In the genomic region with DNA sequence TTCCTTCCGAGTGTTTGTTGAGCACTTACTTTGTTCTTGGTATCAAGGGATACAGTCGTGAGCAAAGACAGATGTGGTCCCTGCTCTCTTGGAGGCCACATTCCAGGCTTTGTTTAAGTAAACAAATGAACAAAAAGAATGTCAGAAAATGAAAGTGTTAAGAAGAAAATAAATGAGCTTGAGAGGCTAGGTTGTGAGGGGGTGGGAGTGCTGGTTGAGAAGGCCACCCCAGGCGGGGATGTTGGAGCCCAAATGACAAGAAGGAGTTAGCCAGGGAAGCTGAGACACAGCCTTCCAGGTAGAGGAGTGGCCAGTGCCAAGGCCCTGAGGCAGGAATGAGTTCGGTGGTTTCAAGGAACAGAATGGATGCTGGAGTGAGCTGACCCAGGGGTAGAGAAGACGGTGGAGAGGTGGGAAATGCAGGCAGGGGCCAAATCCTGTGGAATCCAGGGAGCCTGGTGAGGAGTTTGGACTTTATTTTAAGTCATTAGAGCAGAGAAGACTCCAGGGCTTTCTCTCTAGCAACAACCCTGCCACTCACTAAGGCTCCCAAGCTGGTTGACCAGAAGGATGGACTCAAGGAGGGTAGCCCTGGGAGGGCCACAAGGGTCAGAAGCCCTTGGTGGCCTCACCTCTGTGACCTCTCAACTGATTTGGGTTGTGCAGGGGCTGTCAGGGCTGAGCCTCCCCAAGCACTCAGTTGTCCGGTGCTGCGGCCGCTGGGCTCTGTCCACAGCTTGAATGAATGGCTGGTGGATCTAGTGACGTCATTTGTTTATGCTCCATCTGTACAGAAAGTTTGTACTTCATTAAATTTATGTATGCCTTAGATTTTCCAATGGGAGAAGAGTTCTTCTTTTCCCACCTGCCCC, we compare ENCODE assay signal across 26 cellular contexts.
DNase-seq lines count a peak whose midpoint lies in the region; ATAC-seq, FAIRE-seq and TF ChIP-seq lines count a peak whose summit lies in the region.
"Had no signal": no experiment of that assay in that cellular context is flagged by ENCODE, and none has a peak within 500 bp of the region (broad histone marks: within the 10 kb centered on the region; RNA-seq: fewer than 3 reads in every experiment).

No MANE protein-coding gene starts in this region.

- no peak overlapping the region; the same call in 1 of the 2 replicates for H3K18ac ChIP-seq in H1 (ENCODE audit: extremely low read depth, low read length)

- H3K4me1 ChIP-seq in HEK293 (ENCODE audit: control insufficient read depth, insufficient read depth, low read length) = no peaks in the 10 kb centered on the region
- peaks cover 0 to 3% (median 2%) of the 10 kb centered on the region in 4 experiments; a peak in 4 of 7 replicates for H3K4me1 ChIP-seq in H1 (replicated peaks in 1 of 4; ENCODE audit: control insufficient read depth in 3 of 4, insufficient read depth in 4 of 4, low read length in 3 of 4)
- peaks cover 30% of the 10 kb centered on the region for H3K4me1 ChIP-seq in muscle layer of colon (ENCODE audit: insufficient read depth, low read length)
- H3K4me1 ChIP-seq: suprapubic skin had no signal

- H3K9ac ChIP-seq in H1 (replicated peaks in 1 of 4; ENCODE audit: extremely low read depth in 1 of 4, low read depth in 3 of 4, low read length in 3 of 4) (no peak overlapping the region), muscle layer of colon (ENCODE audit: low read length) (no peak overlapping the region)

- no peak overlapping the region for H3K4me3 Mint-ChIP-seq in nephron progenitor cell
- H3K4me3 Mint-ChIP-seq: activated CD4-positive, alpha-beta memory T cell treated with anti-CD3 and anti-CD28 coated beads, Interleukin-2, amount 10 ng/mL, durations not matched to agents 7 days and 5 days; activated naive CD4-positive, alpha-beta T cell treated with anti-CD3 and anti-CD28 coated beads, Interleukin-2, amount 50 U/mL, for 24 hours; brain; CD4-positive, CD25-positive, alpha-beta regulatory T cell; dendritic cell treated with granulocyte-macrophage colony-stimulating factor and Interleukin-4, amounts not matched to agents 40 ng/mL and 50 ng/mL, for 4 days; natural killer cell treated with Interleukin-12 subunit alpha and Interleukin-12 subunit beta and Interleukin-15 and Interleukin-18, amount 100 ng/mL, for 72 hours; T-helper 1 cell treated with Interleukin-12 subunit alpha and Interleukin-12 subunit beta and Interleukin-4 antibody, amounts not matched to agents 30 μg/mL and 1 μg/mL, for 36 hours had no signal

- no peaks in the 10 kb centered on the region for H3K36me3 Mint-ChIP-seq in nephron progenitor cell (ENCODE audit: low read depth)
- H3K36me3 Mint-ChIP-seq: brain; CD4-positive, CD25-positive, alpha-beta regulatory T cell; natural killer cell treated with Interleukin-12 subunit alpha and Interleukin-12 subunit beta and Interleukin-15 and Interleukin-18, amount 100 ng/mL, for 72 hours had no signal

- TF ChIP-seq EP300 in H1 (IDR thresholded peaks at IDR 0.05; ENCODE audit: borderline replicate concordance in 1 of 2, low read depth in 2 of 2, low read length in 2 of 2) = no peak

- no peaks in the 10 kb centered on the region for H3K27me3 ChIP-seq in AG04450 (ENCODE audit: control insufficient read depth, insufficient read depth, low read length)
- no peaks in the 10 kb centered on the region; a peak in 1 of 7 replicates for H3K27me3 ChIP-seq in H1 (replicated peaks in 1 of 4; ENCODE audit: control insufficient read depth in 3 of 4, extremely low read depth in 1 of 4, insufficient read depth in 3 of 4, low read length in 3 of 4)
- H3K27me3 ChIP-seq in muscle layer of colon (ENCODE audit: control insufficient read depth in 1 of 2, insufficient read depth in 2 of 2, low read length in 2 of 2) = no peaks in the 10 kb centered on the region

- no peaks in the 10 kb centered on the region for H4K20me1 ChIP-seq in H1 (replicated peaks in 1 of 2; ENCODE audit: control insufficient read depth in 1 of 2, insufficient read depth in 2 of 2, low read length in 2 of 2)

- WGBS in H1 (ENCODE audit: extremely low coverage in 1 of 2, insufficient coverage in 1 of 2, insufficient read length in 1 of 2, insufficient replicate concordance in 2 of 2, low coverage in 1 of 2, low lambda C conversion rate in 2 of 2, missing lambda C conversion rate in 1 of 2), 2 experiments = 77% methylated on average over 9 of the region's 9 CpGs; no CpG with 5 or more reads in 1 of the 2 experiments

- FAIRE-seq in H1 (lab: Jason Lieb, UNC) = no peak

- no peak overlapping the region for H3K4me2 ChIP-seq in H1 (ENCODE audit: insufficient read depth in 1 of 2, low read depth in 2 of 2, low read length in 2 of 2)

- peak overlapping the region; percentile 40; the same call in 1 of the 2 replicates for H2BK15ac ChIP-seq in H1 (ENCODE audit: low read length)

- H3K9me3 Mint-ChIP-seq in nephron progenitor cell = peaks cover 23% of the 10 kb centered on the region
- H3K9me3 Mint-ChIP-seq: dendritic cell treated with granulocyte-macrophage colony-stimulating factor and Interleukin-4, amounts not matched to agents 40 ng/mL and 50 ng/mL, for 4 days; natural killer cell treated with Interleukin-12 subunit alpha and Interleukin-12 subunit beta and Interleukin-15 and Interleukin-18, amount 100 ng/mL, for 72 hours had no signal

- TF ChIP-seq RAD21 in H1 (IDR thresholded peaks at IDR 0.05 in 1 of 2, conservative IDR thresholded peaks at IDR 0.05 in 1 of 2; ENCODE audit: low read depth in 2 of 2, low read length in 2 of 2) = no peak

- H3K27ac ChIP-seq in AG04450 (ENCODE audit: low read depth, low read length) = no peak overlapping the region
- H3K27ac ChIP-seq in HEK293 (ENCODE audit: extremely low read depth, low read depth, low read length) = no peak overlapping the region
- H3K27ac ChIP-seq in H1 (ENCODE audit: low read depth, low read length) = no peak overlapping the region
- peak overlapping the region; percentile 12 for H3K27ac ChIP-seq in muscle layer of colon (ENCODE audit: low read depth, low read length)
- H3K27ac ChIP-seq: HL-60, suprapubic skin, WERI-Rb-1 had no signal

- ATAC-seq in GM18502 (IDR thresholded peaks at IDR 0.05; ENCODE audit: poor library complexity, unreplicated experiment) = no peak
- ATAC-seq: natural killer cell treated with Interleukin-12 subunit alpha and Interleukin-12 subunit beta and Interleukin-15 and Interleukin-18, amount 100 ng/mL, for 72 hours had no signal

- no peak overlapping the region for H3K23ac ChIP-seq in H1 (ENCODE audit: insufficient read length)

- POLR2A ChIA-PET in AG04450 (lab: Yijun Ruan, JAX) = interaction anchor here (1.0 to 1.2 kb wide), 3 partner anchors 13 to 66 kb away, joined by 3 to 4 read pairs (median 4); a partner anchor contains a TSS
- POLR2A ChIA-PET in HEK293 (lab: Yijun Ruan, JAX) = no interaction called here
- POLR2A ChIA-PET in H1 (lab: Charles Lee; ENCODE audit: partially characterized antibody) = no interaction called here

- H3K79me2 ChIP-seq in H1 (ENCODE audit: control insufficient read depth in 1 of 2, insufficient read depth in 2 of 2, low read length in 2 of 2) = no peaks in the 10 kb centered on the region

- no peak overlapping the region for H4K5ac ChIP-seq in H1 (ENCODE audit: insufficient read length, low read depth, low read length)

- no peak overlapping the region for H2BK5ac ChIP-seq in H1 (ENCODE audit: low read depth, low read length)

- peak; percentile 34 for DNase-seq in AG04450 (ENCODE audit: low read depth, low spot score)
- DNase-seq in H1 (ENCODE audit: low read depth in 1 of 2, low spot score in 2 of 2) = no peak
- no peak for DNase-seq in nephron progenitor cell
- DNase-seq in ecto neural progenitor cell (ENCODE audit: low spot score) = no peak
- no peak for DNase-seq in activated CD4-positive, alpha-beta T cell treated with anti-CD3 and anti-CD28 coated beads, Interleukin-2, amount 50 U/mL, for 48 hours
- DNase-seq: activated CD4-positive, alpha-beta memory T cell treated with anti-CD3 and anti-CD28 coated beads, Interleukin-2, amount 10 ng/mL, durations not matched to agents 7 days and 5 days; activated T-cell treated with anti-CD3 and anti-CD28 coated beads, Interleukin-2, amount 50 U/mL, for 1 hour; CD4-positive, CD25-positive, alpha-beta regulatory T cell; GOT3; KG1; NCI-H1930; NCI-H510A treated with DMSO at 0.1 percent for 48 hours; SIG-M5; stimulated activated CD4-positive, alpha-beta T cell treated with anti-CD3 and anti-CD28 coated beads, Interleukin-12 subunit alpha, Interleukin-12 subunit beta, amount 100 ng/mL, for 4 hours; WERI-Rb-1 had no signal

- TF ChIP-seq CTCF in AG04450 (IDR thresholded peaks at IDR 0.05; ENCODE audit: low read depth, low read length) (no peak), HEK293 (tag by site-specific recombination; IDR thresholded peaks at IDR 0.05) (no peak), H1 (IDR thresholded peaks at IDR 0.05; ENCODE audit: control extremely low read depth in 1 of 3, insufficient read depth in 1 of 3, low read depth in 1 of 3, low read length in 3 of 3) (no peak), nephron progenitor cell (IDR thresholded peaks at IDR 0.05) (no peak)

- no peak overlapping the region for H3K56ac ChIP-seq in H1 (replicated peaks; ENCODE audit: insufficient read length, low read depth, low read length)

- no peak overlapping the region for H3K4ac ChIP-seq in H1 (replicated peaks; ENCODE audit: insufficient read length, low read depth, low read length)

- CTCF ChIA-PET in AG04450 (lab: Charles Lee) (interaction anchor here (1.1 to 1.5 kb wide), 2 partner anchors 63 to 66 kb away, joined by 3 read pairs; a partner anchor contains a TSS), HEK293 (lab: Yijun Ruan, JAX) (interaction anchor here (0.6 kb wide), 1 partner anchor 130 kb away, joined by 3 read pairs; no protein-coding TSS in a partner anchor), H1 (lab: Charles Lee; ENCODE audit: partially characterized antibody) (interaction anchor here (1.0 kb wide), 2 partner anchors 16 to 62 kb away, joined by 3 read pairs; no protein-coding TSS in a partner anchor)

- no peak for TF ChIP-seq POLR2A in H1 (IDR thresholded peaks at IDR 0.05; ENCODE audit: control extremely low read depth in 1 of 2, low read depth in 2 of 2, low read length in 2 of 2)

- no peak overlapping the region for H3K14ac ChIP-seq in H1 (ENCODE audit: insufficient read length)

- no peak overlapping the region for H3K27ac Mint-ChIP-seq in nephron progenitor cell
- H3K27ac Mint-ChIP-seq: activated CD4-positive, alpha-beta memory T cell treated with anti-CD3 and anti-CD28 coated beads, Interleukin-2, amount 10 ng/mL, durations not matched to agents 7 days and 5 days; activated naive CD4-positive, alpha-beta T cell treated with anti-CD3 and anti-CD28 coated beads, Interleukin-2, amount 50 U/mL, for 24 hours; CD4-positive, CD25-positive, alpha-beta regulatory T cell; dendritic cell treated with granulocyte-macrophage colony-stimulating factor and Interleukin-4, amounts not matched to agents 40 ng/mL and 50 ng/mL, for 4 days; natural killer cell treated with Interleukin-12 subunit alpha and Interleukin-12 subunit beta and Interleukin-15 and Interleukin-18, amount 100 ng/mL, for 72 hours; T-helper 1 cell treated with Interleukin-12 subunit alpha and Interleukin-12 subunit beta and Interleukin-4 antibody, amounts not matched to agents 30 μg/mL and 1 μg/mL, for 36 hours had no signal

- H3K27me3 Mint-ChIP-seq in nephron progenitor cell (ENCODE audit: low read depth, poor library complexity) = peaks cover 42% of the 10 kb centered on the region
- H3K27me3 Mint-ChIP-seq: activated naive CD4-positive, alpha-beta T cell treated with anti-CD3 and anti-CD28 coated beads, Interleukin-2, amount 50 U/mL, for 24 hours had no signal

- H3K4me3 ChIP-seq in AG04450 (ENCODE audit: low read depth, low read length) (no peak overlapping the region), HEK293 (ENCODE audit: low read depth, low read length) (no peak overlapping the region), H1 (ENCODE audit: extremely low read depth in 1 of 4, insufficient read depth in 2 of 4, low read depth in 3 of 4, low read length in 4 of 4) (no peak overlapping the region), muscle layer of colon (ENCODE audit: low read depth in 1 of 2, low read length in 2 of 2) (no peak overlapping the region)
- H3K4me3 ChIP-seq: lung, suprapubic skin had no signal

- H3K36me3 ChIP-seq in HEK293 (ENCODE audit: control insufficient read depth in 2 of 2, insufficient read depth in 1 of 2, low read length in 2 of 2) (no peaks in the 10 kb centered on the region), H1 (ENCODE audit: control insufficient read depth in 2 of 4, insufficient read depth in 4 of 4, low read length in 3 of 4) (no peaks in the 10 kb centered on the region), muscle layer of colon (ENCODE audit: insufficient read depth, low read length) (no peaks in the 10 kb centered on the region)
- H3K36me3 ChIP-seq: suprapubic skin, WERI-Rb-1 had no signal

- peaks cover 61% of the 10 kb centered on the region for H3K4me1 Mint-ChIP-seq in nephron progenitor cell
- H3K4me1 Mint-ChIP-seq: activated CD4-positive, alpha-beta memory T cell treated with anti-CD3 and anti-CD28 coated beads, Interleukin-2, amount 10 ng/mL, durations not matched to agents 7 days and 5 days; activated naive CD4-positive, alpha-beta T cell treated with anti-CD3 and anti-CD28 coated beads, Interleukin-2, amount 50 U/mL, for 24 hours; CD4-positive, CD25-positive, alpha-beta regulatory T cell had no signal

- H2BK120ac ChIP-seq in H1 (replicated peaks; ENCODE audit: low read depth, low read length) = no peak overlapping the region

- peaks cover 2% of the 10 kb centered on the region; the same call in 1 of the 2 replicates for H3K23me2 ChIP-seq in H1 (ENCODE audit: low read depth, low read length)

- peak overlapping the region; percentile 39 for H4K91ac ChIP-seq in H1 (replicated peaks; ENCODE audit: insufficient read length, low read length)

- H3K79me1 ChIP-seq in H1 (ENCODE audit: low read depth, low read length) = no peaks in the 10 kb centered on the region

- H3K9me3 ChIP-seq in AG04450 (ENCODE audit: control insufficient read depth, insufficient read depth, low read length) = peaks cover 12% of the 10 kb centered on the region
- H3K9me3 ChIP-seq in HEK293 (ENCODE audit: control insufficient read depth, insufficient read depth, low read depth, low read length) = no peaks in the 10 kb centered on the region
- H3K9me3 ChIP-seq in H1 (ENCODE audit: insufficient read depth in 2 of 2, low read depth in 1 of 2, low read length in 1 of 2) = peaks cover 0 to 4% of the 10 kb centered on the region in 2 experiments; a peak in 1 of 4 replicates
- H3K9me3 ChIP-seq in muscle layer of colon (ENCODE audit: low read length) = no peaks in the 10 kb centered on the region
- H3K9me3 ChIP-seq: suprapubic skin had no signal

- peak overlapping the region; percentile 72; the same call in 1 of the 2 replicates for H2BK20ac ChIP-seq in H1 (ENCODE audit: low read length)

- H4K8ac ChIP-seq in H1 (ENCODE audit: extremely low read depth, insufficient read depth, low read length) = no peak overlapping the region

- H2BK12ac ChIP-seq in H1 (ENCODE audit: low read depth, low read length) = peak overlapping the region; percentile 50; the same call in 1 of the 2 replicates

- no peak overlapping the region for H2AFZ ChIP-seq in H1 (ENCODE audit: low read length)

- H2AK5ac ChIP-seq in H1 (ENCODE audit: low read depth, low read length) = no peak overlapping the region
